9 cellular contexts compared by ENCODE assay signal in the genomic region with DNA sequence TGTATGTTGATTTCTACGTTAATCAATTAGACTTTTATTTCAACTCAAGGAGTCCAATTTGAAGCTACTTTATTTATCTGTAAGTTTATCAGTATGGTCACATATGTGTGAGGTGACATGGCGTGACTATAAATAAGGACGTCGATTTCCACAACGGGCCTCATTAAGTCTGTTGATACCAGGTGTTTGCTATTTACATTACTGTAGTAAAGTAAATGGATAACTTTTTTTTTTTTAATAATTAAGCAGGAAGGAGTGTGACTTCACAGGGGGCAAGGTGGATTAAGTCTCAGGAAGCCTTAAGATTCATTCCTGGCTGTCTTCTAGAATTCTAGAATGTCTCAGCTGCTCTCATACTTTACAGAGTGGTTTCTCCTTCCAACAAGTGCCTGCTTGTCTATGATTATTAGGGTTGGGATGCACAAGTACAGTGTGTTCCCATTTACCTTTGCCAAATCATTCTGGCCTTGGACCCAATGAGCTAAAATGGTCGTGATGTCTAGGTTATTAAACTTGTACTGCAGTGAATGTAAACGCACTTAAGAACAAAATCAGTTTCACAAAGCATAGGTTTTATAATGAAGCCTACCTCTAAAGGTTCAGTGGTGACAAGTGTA. TPM values are rescaled to one million over a fixed set of nuclear protein-coding genes. Genes with fewer than 3 reads are reported as not detected.
DNase-seq lines count a peak whose midpoint lies in the region; ATAC-seq, FAIRE-seq and TF ChIP-seq lines count a peak whose summit lies in the region.
"Had no signal": no experiment of that assay in that cellular context is flagged by ENCODE, and none has a peak within 500 bp of the region (broad histone marks: within the 10 kb centered on the region; RNA-seq: fewer than 3 reads in every experiment).

No MANE protein-coding gene starts in this region.

- H3K27ac Mint-ChIP-seq in activated naive CD4-positive, alpha-beta T cell treated with anti-CD3 and anti-CD28 coated beads, Interleukin-2, amount 50 U/mL, for 24 hours = peak overlapping the region; percentile 35

- H3K4me3 Mint-ChIP-seq in activated naive CD4-positive, alpha-beta T cell treated with anti-CD3 and anti-CD28 coated beads, Interleukin-2, amount 50 U/mL, for 24 hours = peak overlapping the region; percentile 23

- intact Hi-C loops in uterus (cut with DNase I; ENCODE audit: low total_unique reads) = no loop called here

- H3K4me1 ChIP-seq in mesodermal cell (ENCODE audit: control insufficient read depth, insufficient read depth, low read length, poor library complexity, severe bottlenecking) = peaks cover 29% of the 10 kb centered on the region
- peaks cover 0 to 6% of the 10 kb centered on the region in 2 donors for H3K4me1 ChIP-seq in uterus
- H3K4me1 ChIP-seq: body of pancreas had no signal

- H3K4me1 Mint-ChIP-seq in activated naive CD4-positive, alpha-beta T cell treated with anti-CD3 and anti-CD28 coated beads, Interleukin-2, amount 50 U/mL, for 24 hours = peaks cover 7% of the 10 kb centered on the region

- FAIRE-seq in GM12891 (lab: Jason Lieb, UNC) = no peak

- DNase-seq in activated naive CD4-positive, alpha-beta T cell treated with anti-CD3 and anti-CD28 coated beads, Interleukin-2, amount 50 U/mL, for 16 hours = no peak
- DNase-seq in brain microvascular endothelial cell = no peak
- no peak for DNase-seq in uterus
- DNase-seq in GM12891 (ENCODE audit: insufficient read length, low spot score) = no peak
- DNase-seq in effector CD8-positive, alpha-beta T cell (lab: John Stamatoyannopoulos, UW) = no peak
- DNase-seq: body of pancreas had no signal

- H3K36me3 Mint-ChIP-seq in activated naive CD4-positive, alpha-beta T cell treated with anti-CD3 and anti-CD28 coated beads, Interleukin-2, amount 50 U/mL, for 24 hours = peaks cover 2% of the 10 kb centered on the region

- TF ChIP-seq CTCF in brain microvascular endothelial cell (IDR thresholded peaks at IDR 0.05; ENCODE audit: low read depth, low read length, missing control alignments) (no peak), uterus (IDR thresholded peaks at IDR 0.05) (no peak)

- TF ChIP-seq POLR2A in uterus (IDR thresholded peaks at IDR 0.05) (no peak), GM12891 (IDR thresholded peaks at IDR 0.05; ENCODE audit: low read depth, low read length) (no peak)

- H3K27me3 ChIP-seq in brain microvascular endothelial cell (replicated peaks) (no peaks in the 10 kb centered on the region), uterus (no peaks in the 10 kb centered on the region)
- H3K27me3 ChIP-seq: body of pancreas had no signal

- H3K27ac ChIP-seq in brain microvascular endothelial cell = peak overlapping the region; percentile 86
- peak overlapping the region; percentile 78 for H3K27ac ChIP-seq in mesodermal cell (ENCODE audit: low read depth, low read length, severe bottlenecking)
- peak overlapping the region; percentile 77 to 83 for H3K27ac ChIP-seq in uterus

- H3K9me3 ChIP-seq in mesodermal cell (ENCODE audit: control insufficient read depth, low read length) (no peaks in the 10 kb centered on the region), uterus (no peaks in the 10 kb centered on the region)
- H3K9me3 ChIP-seq: body of pancreas had no signal

- H3K9me3 Mint-ChIP-seq in activated naive CD4-positive, alpha-beta T cell treated with anti-CD3 and anti-CD28 coated beads, Interleukin-2, amount 50 U/mL, for 24 hours = no peaks in the 10 kb centered on the region

- in situ Hi-C loops in brain microvascular endothelial cell (cut with HindIII; ENCODE audit: low pct_ligation_motif_present, low sequenced_read_pairs) = no loop called here

- ATAC-seq in HG03565 (IDR thresholded peaks at IDR 0.05; ENCODE audit: unreplicated experiment) = no peak

- no peaks in the 10 kb centered on the region for H3K36me3 ChIP-seq in brain microvascular endothelial cell (replicated peaks)
- no peaks in the 10 kb centered on the region for H3K36me3 ChIP-seq in mesodermal cell (ENCODE audit: control insufficient read depth, insufficient read depth, low read length)
- no peaks in the 10 kb centered on the region for H3K36me3 ChIP-seq in uterus

- no peak overlapping the region for H3K4me3 ChIP-seq in brain microvascular endothelial cell (ENCODE audit: low read depth, low read length)
- H3K4me3 ChIP-seq in mesodermal cell (ENCODE audit: extremely low read depth, insufficient read depth, low read length, poor library complexity, severe bottlenecking) = no peak overlapping the region
- H3K4me3 ChIP-seq in uterus = no peak overlapping the region
- H3K4me3 ChIP-seq: body of pancreas had no signal

- no peaks in the 10 kb centered on the region for H3K27me3 Mint-ChIP-seq in activated naive CD4-positive, alpha-beta T cell treated with anti-CD3 and anti-CD28 coated beads, Interleukin-2, amount 50 U/mL, for 24 hours

- WGBS in mesodermal cell (ENCODE audit: insufficient coverage in 2 of 2), 2 experiments = 93% methylated on average over 3 of the region's 7 CpGs; no CpG with 5 or more reads in 1 of the 2 experiments

TF ChIP-seq in GM12891, 5 proteins besides CTCF, POLR2A, EP300 and RAD21:
- no peak for TF ChIP-seq TAF1 (IDR thresholded peaks at IDR 0.05; ENCODE audit: low read depth, low read length)
- no peak for TF ChIP-seq PAX5 (IDR thresholded peaks at IDR 0.05; ENCODE audit: insufficient read depth, low read length, severe bottlenecking)
- no peak for TF ChIP-seq POU2F2 (IDR thresholded peaks at IDR 0.05; ENCODE audit: low read depth, low read length)
- TF ChIP-seq SPI1 (IDR thresholded peaks at IDR 0.05; ENCODE audit: low read depth, low read length) = no peak
- no peak for TF ChIP-seq POLR2AphosphoS5 (IDR thresholded peaks at IDR 0.05; ENCODE audit: low read depth, low read length)

RNA-seq across cellular contexts. Expression of a gene that starts 15.5 kb away (rescaled TPM):
- polyA plus RNA-seq in mesodermal cell (2013, experiment 1 of 2) = 3.2 TPM
- 2.4 TPM for polyA plus RNA-seq in mesodermal cell (2013, experiment 2 of 2)
- 1 to 10 TPM; 2.3 to 7.3 (median 5.5) TPM for total RNA-seq in uterus
- 13.5 TPM for polyA plus RNA-seq in GM12891 (2012; ENCODE audit: low read depth, missing spikeins)
